33 cellular contexts compared by ENCODE assay signal in genomic region chr2:233793465-233794127, GRCh38. TPM values are rescaled to one million over a fixed set of nuclear protein-coding genes. Genes with fewer than 3 reads are reported as not detected.
DNase-seq lines count a peak whose midpoint lies in the region; ATAC-seq and TF ChIP-seq lines count a peak whose summit lies in the region.
"Had no signal": no experiment of that assay in that cellular context is flagged by ENCODE, and none has a peak within 500 bp of the region (broad histone marks: within the 10 kb centered on the region; RNA-seq: fewer than 3 reads in every experiment).

No MANE protein-coding gene starts in this region.

- no peaks in the 10 kb centered on the region for H4K20me1 ChIP-seq in OCI-LY1 (ENCODE audit: insufficient read depth, low read length)

- H3K9me3 ChIP-seq in OCI-LY1 (ENCODE audit: low read length) (no peaks in the 10 kb centered on the region), lung (ENCODE audit: control insufficient read depth in 2 of 2, insufficient read depth in 1 of 2, low read length in 1 of 2) (no peaks in the 10 kb centered on the region), upper lobe of right lung (no peaks in the 10 kb centered on the region)
- H3K9me3 ChIP-seq: heart left ventricle, mucosa of descending colon, SJSA1, suprapubic skin had no signal

- H3K9me3 Mint-ChIP-seq in activated CD4-positive, alpha-beta memory T cell treated with anti-CD3 and anti-CD28 coated beads, Interleukin-2, amount 10 ng/mL, durations not matched to agents 7 days and 5 days = no peaks in the 10 kb centered on the region
- no peaks in the 10 kb centered on the region for H3K9me3 Mint-ChIP-seq in activated CD4-positive, alpha-beta memory T cell treated with anti-CD3 and anti-CD28 coated beads for 36 hours
- H3K9me3 Mint-ChIP-seq: activated T-cell treated with anti-CD3 and anti-CD28 coated beads, Interleukin-2, amount 50 U/mL, for 4 hours; natural killer cell; stimulated activated naive B cell treated with anti-CD40 and anti-IgM and Interleukin-4, amounts not matched to agents 10 μg/mL and 1 μg/mL and 100 μg/mL, for 72 hours had no signal

- H3K9me2 ChIP-seq in OCI-LY1 (ENCODE audit: low read depth, low read length) = no peaks in the 10 kb centered on the region

- H3K36me3 Mint-ChIP-seq in activated CD4-positive, alpha-beta memory T cell treated with anti-CD3 and anti-CD28 coated beads, Interleukin-2, amount 10 ng/mL, durations not matched to agents 7 days and 5 days (ENCODE audit: low read depth) = no peaks in the 10 kb centered on the region
- no peaks in the 10 kb centered on the region for H3K36me3 Mint-ChIP-seq in activated CD4-positive, alpha-beta memory T cell treated with anti-CD3 and anti-CD28 coated beads for 36 hours
- H3K36me3 Mint-ChIP-seq: CD4-positive, alpha-beta memory T cell; natural killer cell; stimulated activated naive B cell treated with anti-CD40 and anti-IgM and Interleukin-4, amounts not matched to agents 10 μg/mL and 1 μg/mL and 100 μg/mL, for 72 hours had no signal

- H2AFZ ChIP-seq in OCI-LY1 (ENCODE audit: low read length) = no peak overlapping the region

- no peak overlapping the region for H3K9ac ChIP-seq in OCI-LY1 (ENCODE audit: low read length)

- H3K4me3 Mint-ChIP-seq in activated CD4-positive, alpha-beta memory T cell treated with anti-CD3 and anti-CD28 coated beads, Interleukin-2, amount 10 ng/mL, durations not matched to agents 7 days and 5 days = no peak overlapping the region
- H3K4me3 Mint-ChIP-seq in activated CD4-positive, alpha-beta memory T cell treated with anti-CD3 and anti-CD28 coated beads for 36 hours = no peak overlapping the region
- H3K4me3 Mint-ChIP-seq: activated T-cell treated with anti-CD3 and anti-CD28 coated beads, Interleukin-2, amount 50 U/mL, for 4 hours; CD4-positive, alpha-beta memory T cell; natural killer cell; stimulated activated naive B cell treated with anti-CD40 and anti-IgM and Interleukin-4, amounts not matched to agents 10 μg/mL and 1 μg/mL and 100 μg/mL, for 72 hours had no signal

- H3K36me3 ChIP-seq in OCI-LY1 (ENCODE audit: insufficient read depth, low read length) = no peaks in the 10 kb centered on the region
- H3K36me3 ChIP-seq in lung (ENCODE audit: control insufficient read depth in 2 of 2, insufficient read depth in 2 of 2, low read length in 2 of 2) = no peaks in the 10 kb centered on the region
- H3K36me3 ChIP-seq in upper lobe of right lung = no peaks in the 10 kb centered on the region
- H3K36me3 ChIP-seq: heart left ventricle, SJSA1, suprapubic skin had no signal

- no peaks in the 10 kb centered on the region for H3K27me3 Mint-ChIP-seq in activated CD4-positive, alpha-beta memory T cell treated with anti-CD3 and anti-CD28 coated beads, Interleukin-2, amount 10 ng/mL, durations not matched to agents 7 days and 5 days
- no peaks in the 10 kb centered on the region for H3K27me3 Mint-ChIP-seq in activated CD4-positive, alpha-beta memory T cell treated with anti-CD3 and anti-CD28 coated beads for 36 hours

- DNase-seq in activated CD4-positive, alpha-beta memory T cell treated with anti-CD3 and anti-CD28 coated beads, Interleukin-2, amount 10 ng/mL, durations not matched to agents 7 days and 5 days = peak; percentile 14
- DNase-seq in activated CD4-positive, alpha-beta memory T cell treated with anti-CD3 and anti-CD28 coated beads for 36 hours = no peak
- DNase-seq in lung (ENCODE audit: low spot score) (peak; percentile 26), upper lobe of right lung (peak; percentile 50), NCI-H345 (lab: John Stamatoyannopoulos, UW) (no peak), activated gamma-delta T cell treated with Interleukin-2 at 50 U/mL for 16 hours (no peak)
- DNase-seq: activated CD4-positive, alpha-beta T cell treated with anti-CD3 and anti-CD28 coated beads for 48 hours; activated naive CD4-positive, alpha-beta T cell; activated T-cell treated with anti-CD3 and anti-CD28 coated beads, Interleukin-2, amount 50 U/mL, for 4 hours; AML-193; CD4-positive, alpha-beta memory T cell; central memory CD4-positive, alpha-beta T cell; cortex of kidney; EL; foreskin fibroblast; heart left ventricle; mucosa of descending colon; natural killer cell; NCI-H1436; NCI-H2081; NCI-H82; stimulated activated naive B cell treated with anti-CD40 and anti-IgM and Interleukin-4, amounts not matched to agents 10 μg/mL and 1 μg/mL and 100 μg/mL, for 72 hours; T1000 had no signal

- H3K27ac ChIP-seq in OCI-LY1 (ENCODE audit: low read depth, low read length, poor library complexity, severe bottlenecking) (no peak overlapping the region), lung (ENCODE audit: low read depth in 1 of 2, low read length in 1 of 2) (no peak overlapping the region), upper lobe of right lung (no peak overlapping the region)
- H3K27ac ChIP-seq: heart left ventricle, RWPE1, SJSA1, suprapubic skin, VCaP had no signal

- no peaks in the 10 kb centered on the region; the same call in 1 of the 2 replicates for H3K27me3 ChIP-seq in OCI-LY1 (ENCODE audit: insufficient read depth, low read length)
- H3K27me3 ChIP-seq in lung (ENCODE audit: control insufficient read depth, insufficient read depth) = no peaks in the 10 kb centered on the region
- H3K27me3 ChIP-seq in upper lobe of right lung = no peaks in the 10 kb centered on the region
- H3K27me3 ChIP-seq: heart left ventricle, SJSA1, suprapubic skin had no signal

- POLR2A ChIA-PET in activated CD4-positive, alpha-beta memory T cell treated with anti-CD3 and anti-CD28 coated beads, Interleukin-2, amount 10 ng/mL, durations not matched to agents 7 days and 5 days (lab: Charles Lee) = no interaction called here
- POLR2A ChIA-PET in activated CD4-positive, alpha-beta memory T cell treated with anti-CD3 and anti-CD28 coated beads for 36 hours (lab: Charles Lee) = no interaction called here

- H3K4me1 ChIP-seq in OCI-LY1 (ENCODE audit: insufficient read depth, low read length, severe bottlenecking) = peaks cover 21% of the 10 kb centered on the region
- H3K4me1 ChIP-seq in lung (ENCODE audit: control insufficient read depth in 2 of 2, insufficient read depth in 2 of 2, low read length in 2 of 2) = no peaks in the 10 kb centered on the region
- no peaks in the 10 kb centered on the region for H3K4me1 ChIP-seq in upper lobe of right lung
- H3K4me1 ChIP-seq: heart left ventricle, SJSA1, suprapubic skin had no signal

- H3K4me2 ChIP-seq in OCI-LY1 (ENCODE audit: low read length) = peak overlapping the region; percentile 55; the same call in 1 of the 2 replicates

- TF ChIP-seq CTCF in OCI-LY1 (IDR thresholded peaks at IDR 0.05; ENCODE audit: low read length) = no peak
- TF ChIP-seq CTCF in lung (IDR thresholded peaks at IDR 0.05; ENCODE audit: control extremely low read depth, extremely low read depth) = no peak
- no peak for TF ChIP-seq CTCF in upper lobe of right lung (IDR thresholded peaks at IDR 0.05)

- CTCF ChIA-PET in activated CD4-positive, alpha-beta memory T cell treated with anti-CD3 and anti-CD28 coated beads, Interleukin-2, amount 10 ng/mL, durations not matched to agents 7 days and 5 days (lab: Charles Lee) = no interaction called here
- CTCF ChIA-PET in activated CD4-positive, alpha-beta memory T cell treated with anti-CD3 and anti-CD28 coated beads for 36 hours (lab: Charles Lee) = no interaction called here

- H3K79me2 ChIP-seq in OCI-LY1 (ENCODE audit: insufficient read depth, low read length) = no peaks in the 10 kb centered on the region

- intact Hi-C loops in activated CD4-positive, alpha-beta memory T cell treated with anti-CD3 and anti-CD28 coated beads for 36 hours (cut with micrococcal nuclease) = no loop called here
- intact Hi-C loops in upper lobe of right lung (cut with DNase I) = no loop called here

- no peaks in the 10 kb centered on the region for H3F3A ChIP-seq in OCI-LY1 (ENCODE audit: insufficient read depth, low read length)

- ATAC-seq in lung (ENCODE audit: insufficient read depth, low FRiP score) (no peak), upper lobe of right lung (peak; percentile 14), HG02970 (IDR thresholded peaks at IDR 0.05; ENCODE audit: low FRiP score, unreplicated experiment) (no peak)
- ATAC-seq: activated T-cell treated with anti-CD3 and anti-CD28 coated beads, Interleukin-2, amount 50 U/mL, for 4 hours; esophagus mucosa; heart left ventricle; mucosa of descending colon; natural killer cell; stimulated activated naive B cell treated with anti-CD40 and anti-IgM and Interleukin-4, amounts not matched to agents 10 μg/mL and 1 μg/mL and 100 μg/mL, for 72 hours had no signal

- H3K27ac Mint-ChIP-seq in activated CD4-positive, alpha-beta memory T cell treated with anti-CD3 and anti-CD28 coated beads, Interleukin-2, amount 10 ng/mL, durations not matched to agents 7 days and 5 days = no peak overlapping the region
- no peak overlapping the region for H3K27ac Mint-ChIP-seq in activated CD4-positive, alpha-beta memory T cell treated with anti-CD3 and anti-CD28 coated beads for 36 hours
- H3K27ac Mint-ChIP-seq: CD4-positive, alpha-beta memory T cell; natural killer cell; stimulated activated naive B cell treated with anti-CD40 and anti-IgM and Interleukin-4, amounts not matched to agents 10 μg/mL and 1 μg/mL and 100 μg/mL, for 72 hours had no signal

- WGBS in lung, 2 donors = 65 to 85% methylated on average over 18 of the region's 18 CpGs

- no peaks in the 10 kb centered on the region for H3K4me1 Mint-ChIP-seq in activated CD4-positive, alpha-beta memory T cell treated with anti-CD3 and anti-CD28 coated beads, Interleukin-2, amount 10 ng/mL, durations not matched to agents 7 days and 5 days
- no peaks in the 10 kb centered on the region for H3K4me1 Mint-ChIP-seq in activated CD4-positive, alpha-beta memory T cell treated with anti-CD3 and anti-CD28 coated beads for 36 hours (ENCODE audit: low read depth)
- H3K4me1 Mint-ChIP-seq: natural killer cell; stimulated activated naive B cell treated with anti-CD40 and anti-IgM and Interleukin-4, amounts not matched to agents 10 μg/mL and 1 μg/mL and 100 μg/mL, for 72 hours had no signal

- peak overlapping the region; percentile 51 for H3K4me3 ChIP-seq in OCI-LY1 (ENCODE audit: low read depth, low read length, poor library complexity, severe bottlenecking)
- no peak overlapping the region for H3K4me3 ChIP-seq in lung
- H3K4me3 ChIP-seq in upper lobe of right lung = no peak overlapping the region
- H3K4me3 ChIP-seq: heart left ventricle, mucosa of descending colon, SJSA1, suprapubic skin had no signal

RNA-seq across cellular contexts. Expression of gene MROH2A, which starts 15.5 kb away (rescaled TPM):
- total RNA-seq in activated CD4-positive, alpha-beta memory T cell treated with anti-CD3 and anti-CD28 coated beads, Interleukin-2, amount 10 ng/mL, durations not matched to agents 7 days and 5 days = not detected
- total RNA-seq in activated CD4-positive, alpha-beta memory T cell treated with anti-CD3 and anti-CD28 coated beads for 36 hours = not detected
- total RNA-seq in lung (under 1 TPM in 1 of 2 donors, not detected in 1; 0.80 TPM), upper lobe of right lung (not detected)
- polyA plus RNA-seq in lung = not detected
- total RNA-seq: activated T-cell treated with anti-CD3 and anti-CD28 coated beads, Interleukin-2, amount 50 U/mL, for 4 hours; CD4-positive, alpha-beta memory T cell; kidney epithelial cell; natural killer cell; omental fat pad; SJSA1; suprapubic skin had no signal
- polyA plus RNA-seq: CD4-positive, alpha-beta memory T cell; heart left ventricle had no signal

RNA-seq across cellular contexts. Expression of gene UGT1A1, which starts 33.5 kb away (rescaled TPM):
- not detected for total RNA-seq in activated CD4-positive, alpha-beta memory T cell treated with anti-CD3 and anti-CD28 coated beads, Interleukin-2, amount 10 ng/mL, durations not matched to agents 7 days and 5 days
- total RNA-seq in activated CD4-positive, alpha-beta memory T cell treated with anti-CD3 and anti-CD28 coated beads for 36 hours = not detected
- total RNA-seq in lung (under 1 TPM in 1 of 2 donors, not detected in 1; 0.49 TPM), upper lobe of right lung (not detected)
- polyA plus RNA-seq in lung = under 1 TPM; 0.01 to 0.04 TPM
- total RNA-seq: A673; activated T-cell treated with anti-CD3 and anti-CD28 coated beads, Interleukin-2, amount 50 U/mL, for 4 hours; CD4-positive, alpha-beta memory T cell; heart left ventricle; kidney epithelial cell; natural killer cell; omental fat pad; SJSA1 had no signal
- polyA plus RNA-seq: CD4-positive, alpha-beta memory T cell had no signal

Comparison
In these comparisons a context has a peak if more than half of its experiments do, and no peak if none do; other contexts are left out.
1. DNase-seq: peak in activated CD4-positive, alpha-beta memory T cell treated with anti-CD3 and anti-CD28 coated beads, Interleukin-2, amount 10 ng/mL, durations not matched to agents 7 days and 5 days (single experiment), lung (single experiment) and upper lobe of right lung (single experiment); none in activated CD4-positive, alpha-beta memory T cell treated with anti-CD3 and anti-CD28 coated beads for 36 hours (single experiment), NCI-H345 (single experiment) and activated gamma-delta T cell treated with Interleukin-2 at 50 U/mL for 16 hours (single experiment).